In genomic region chr18:21904856-21905255, GRCh38 we compare ENCODE assay signal across 1 cellular context.
TF ChIP-seq lines count a peak whose summit lies in the region.

No MANE protein-coding gene starts in this region.

TF ChIP-seq in HepG2, 621 proteins besides CTCF, POLR2A, EP300 and RAD21 (continued from another document):
- TF ChIP-seq CENPBD1 (CRISPR knock-in tag; IDR thresholded peaks at IDR 0.05; ENCODE audit: borderline replicate concordance, low read depth) = no peak
- no peak for TF ChIP-seq HMG20B (CRISPR knock-in tag; conservative IDR thresholded peaks at IDR 0.05)
- TF ChIP-seq RELA (CRISPR knock-in tag; IDR thresholded peaks at IDR 0.05) = no peak
- no peak for TF ChIP-seq KLF15 (CRISPR knock-in tag; IDR thresholded peaks at IDR 0.05; ENCODE audit: borderline replicate concordance)
- TF ChIP-seq ARNT2 (CRISPR knock-in tag; IDR thresholded peaks at IDR 0.05; ENCODE audit: low read depth) = no peak
- no peak for TF ChIP-seq HOXA7 (CRISPR knock-in tag; IDR thresholded peaks at IDR 0.05)
- TF ChIP-seq ZNF432 (CRISPR knock-in tag; IDR thresholded peaks at IDR 0.05; ENCODE audit: borderline replicate concordance) = no peak
- no peak for TF ChIP-seq ZFP36L1 (CRISPR knock-in tag; IDR thresholded peaks at IDR 0.05)
- no peak for TF ChIP-seq BCL3 (CRISPR knock-in tag; IDR thresholded peaks at IDR 0.05)
TF ChIP-seq in HepG2: peak in this region for 0.
